ENCODE assay signal across 17 cellular contexts in the genomic region with DNA sequence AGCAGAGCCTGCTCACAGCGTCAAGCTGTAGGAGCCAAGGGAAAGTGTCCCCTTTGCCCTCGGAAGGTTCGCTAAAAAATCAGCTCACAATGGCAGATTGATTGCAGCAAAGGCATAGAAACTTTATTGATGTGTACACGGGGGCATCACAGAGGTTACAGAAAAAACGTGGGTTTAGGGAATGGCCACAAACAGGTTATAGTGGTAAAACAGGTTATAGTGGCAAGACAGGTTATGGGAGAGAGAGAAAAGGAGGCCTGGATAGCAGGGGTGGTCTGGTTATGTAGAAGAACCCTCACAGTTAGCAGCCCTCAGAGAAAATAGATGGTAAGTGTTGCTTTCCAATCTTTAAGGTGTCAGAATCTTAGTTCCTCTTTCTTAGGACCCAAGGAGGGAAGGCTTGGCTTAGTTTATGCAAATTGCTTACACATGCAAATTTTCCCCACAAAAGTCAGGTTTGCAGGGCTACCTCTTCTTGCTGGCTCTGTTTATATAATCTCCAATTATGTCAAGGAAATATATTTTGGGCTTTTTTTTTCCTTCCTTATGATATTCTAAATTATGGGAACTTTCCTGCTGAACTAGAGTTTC.
A peak's percentile ranks its signal among the peaks of the same experiment; 100 is the strongest.
DNase-seq lines count a peak whose midpoint lies in the region; ATAC-seq and TF ChIP-seq lines count a peak whose summit lies in the region.
"Had no signal": no experiment of that assay in that cellular context is flagged by ENCODE, and none has a peak within 500 bp of the region (broad histone marks: within the 10 kb centered on the region; RNA-seq: fewer than 3 reads in every experiment).

No MANE protein-coding gene starts in this region.

- no peak overlapping the region for H3K4me3 ChIP-seq in coronary artery
- H3K4me3 ChIP-seq: heart right ventricle, left lung had no signal

- no peak for TF ChIP-seq CTCF in coronary artery (IDR thresholded peaks at IDR 0.05)

- H3K9me3 Mint-ChIP-seq in activated naive CD4-positive, alpha-beta T cell treated with anti-CD3 and anti-CD28 coated beads, Interleukin-2, amount 10 ng/mL, durations not matched to agents 7 days and 5 days = no peaks in the 10 kb centered on the region
- H3K9me3 Mint-ChIP-seq: activated CD8-positive, alpha-beta T cell treated with anti-CD3 and anti-CD28 coated beads for 36 hours had no signal

- ATAC-seq in GM18868 (IDR thresholded peaks at IDR 0.05; ENCODE audit: unreplicated experiment) (peak; percentile 74), GM21526 (IDR thresholded peaks at IDR 0.05; ENCODE audit: low FRiP score, unreplicated experiment) (peak; percentile 95), HG03159 (IDR thresholded peaks at IDR 0.05; ENCODE audit: unreplicated experiment) (peak; percentile 93)
- ATAC-seq: activated CD8-positive, alpha-beta T cell treated with anti-CD3 and anti-CD28 coated beads for 36 hours; heart right ventricle; left lung; Panc1; right cardiac atrium had no signal

- no peaks in the 10 kb centered on the region for H3K27me3 Mint-ChIP-seq in activated naive CD4-positive, alpha-beta T cell treated with anti-CD3 and anti-CD28 coated beads, Interleukin-2, amount 10 ng/mL, durations not matched to agents 7 days and 5 days

- H3K27ac Mint-ChIP-seq in activated naive CD4-positive, alpha-beta T cell treated with anti-CD3 and anti-CD28 coated beads, Interleukin-2, amount 10 ng/mL, durations not matched to agents 7 days and 5 days = no peak overlapping the region
- H3K27ac Mint-ChIP-seq: activated CD8-positive, alpha-beta T cell treated with anti-CD3 and anti-CD28 coated beads for 36 hours; nephron progenitor cell had no signal

- CTCF ChIA-PET in activated naive CD4-positive, alpha-beta T cell treated with anti-CD3 and anti-CD28 coated beads, Interleukin-2, amount 10 ng/mL, durations not matched to agents 7 days and 5 days (lab: Charles Lee) = no interaction called here

- no peak overlapping the region for H3K4me3 Mint-ChIP-seq in activated naive CD4-positive, alpha-beta T cell treated with anti-CD3 and anti-CD28 coated beads, Interleukin-2, amount 10 ng/mL, durations not matched to agents 7 days and 5 days
- H3K4me3 Mint-ChIP-seq: activated CD8-positive, alpha-beta T cell treated with anti-CD3 and anti-CD28 coated beads for 36 hours; nephron progenitor cell had no signal

- DNase-seq in left kidney (ENCODE audit: low read depth, low spot score) = peak; percentile 27
- DNase-seq in activated naive CD4-positive, alpha-beta T cell treated with anti-CD3 and anti-CD28 coated beads, Interleukin-2, amount 10 ng/mL, durations not matched to agents 7 days and 5 days = no peak
- no peak for DNase-seq in glomerular visceral epithelial cell (ENCODE audit: extremely low spot score)
- no peak for DNase-seq in SW 1271 (lab: John Stamatoyannopoulos, UW)
- DNase-seq in coronary artery (ENCODE audit: low spot score) = no peak
- DNase-seq: activated CD8-positive, alpha-beta T cell treated with anti-CD3 and anti-CD28 coated beads for 36 hours; activated gamma-delta T cell; heart right ventricle; left lung; NCI-H2171; nephron progenitor cell; right cardiac atrium; T1000 had no signal

- no peaks in the 10 kb centered on the region for H3K36me3 Mint-ChIP-seq in activated naive CD4-positive, alpha-beta T cell treated with anti-CD3 and anti-CD28 coated beads, Interleukin-2, amount 10 ng/mL, durations not matched to agents 7 days and 5 days

- H3K27ac ChIP-seq in coronary artery = no peak overlapping the region
- H3K27ac ChIP-seq: heart right ventricle, left lung had no signal

- no peaks in the 10 kb centered on the region for H3K4me1 Mint-ChIP-seq in activated naive CD4-positive, alpha-beta T cell treated with anti-CD3 and anti-CD28 coated beads, Interleukin-2, amount 10 ng/mL, durations not matched to agents 7 days and 5 days
